ENCODE assay signal across 31 cellular contexts in genomic region chr10:113733635-113734034, GRCh38. TPM values are rescaled to one million over a fixed set of nuclear protein-coding genes. Genes with fewer than 3 reads are reported as not detected.
"Had no signal": no experiment of that assay in that cellular context is flagged by ENCODE, and none has a peak within 500 bp of the region (broad histone marks: within the 10 kb centered on the region; RNA-seq: fewer than 3 reads in every experiment).

No MANE protein-coding gene starts in this region.

- H3K4me2 ChIP-seq: KMS-11, SK-N-SH had no signal

- H3K27me3 ChIP-seq: Peyer's patch, SJSA1 had no signal

- DNase-seq: Karpas-422, KBM-7, MM.1S, MV-4-11, NCI-H1092, NCI-H1105, NCI-H1417 treated with DMSO at 0.1 percent for 48 hours, NCI-H1436 treated with DMSO at 0.1 percent for 48 hours, NCI-H1694 treated with DMSO at 0.1 percent for 48 hours, NCI-H187 treated with DMSO at 0.1 percent for 48 hours, NCI-H2029 treated with DMSO at 0.1 percent for 48 hours, NCI-H2081 treated with DMSO at 0.1 percent for 48 hours, NCI-H2107, NCI-H2171, NCI-H226, NCI-H446 treated with DMSO at 0.1 percent for 48 hours, NCI-H510A, NCI-H69, NCI-H748 treated with DMSO at 0.1 percent for 48 hours, NCI-H82, Peyer's patch, Right ventricle myocardium superior, RPMI8226, SHP77 treated with DMSO at 0.1 percent for 48 hours, SK-N-SH, SW 1271 had no signal

- H3K27ac ChIP-seq: KMS-11, Peyer's patch, SJSA1 had no signal

- H3K4me3 ChIP-seq: Peyer's patch, SJSA1 had no signal

- H3K9ac ChIP-seq: KMS-11, SK-N-SH had no signal

- H3K9me3 ChIP-seq: Peyer's patch, SJSA1, SK-N-SH had no signal

RNA-seq across cellular contexts. Expression of gene PLEKHS1, which starts 17.8 kb away (rescaled TPM):
- total RNA-seq: LHCN-M2, MCF 10A, OCI-LY7, Right ventricle myocardium superior had no signal
- polyA plus RNA-seq: SK-N-SH had no signal
